Comparison of ENCODE assay signal across 8 cellular contexts in genomic region chr6:10555625-10556309, GRCh38. TPM values are rescaled to one million over a fixed set of nuclear protein-coding genes. Genes with fewer than 3 reads are reported as not detected.
DNase-seq lines count a peak whose midpoint lies in the region; ATAC-seq and TF ChIP-seq lines count a peak whose summit lies in the region.

No MANE protein-coding gene starts in this region.

- H3K4me3 ChIP-seq in endocrine pancreas (ENCODE audit: control insufficient read depth, insufficient read depth, low read length) (peak overlapping the region; percentile 71), lung (peak overlapping the region; percentile 7), upper lobe of left lung (peak overlapping the region in 3 of 4 donors; percentile 24 to 27 (median 27))

- ATAC-seq in lung (ENCODE audit: insufficient read depth, low FRiP score) (no peak), upper lobe of left lung (ENCODE audit: low FRiP score in 2 of 2) (peak in 1 of 2 donors; percentile 58), HG03196 (IDR thresholded peaks at IDR 0.05; ENCODE audit: unreplicated experiment) (no peak), HG03457 (IDR thresholded peaks at IDR 0.05; ENCODE audit: unreplicated experiment) (no peak)

- peak overlapping the region; percentile 85 for H3K9ac ChIP-seq in ES-I3 (ENCODE audit: low read depth, low read length)
- peak overlapping the region; percentile 50 for H3K9ac ChIP-seq in endocrine pancreas (ENCODE audit: control insufficient read depth, insufficient read depth, low read length)

- 33 to 65% methylated on average over 22 of the region's 22 CpGs for WGBS in lung, 2 donors
- WGBS in upper lobe of left lung, 2 donors = 31 to 33% methylated on average over 22 of the region's 22 CpGs

- TF ChIP-seq POLR2A in upper lobe of left lung (IDR thresholded peaks at IDR 0.05) = no peak

- H3K36me3 ChIP-seq in ES-I3 (ENCODE audit: insufficient read depth, low read length) (no peaks in the 10 kb centered on the region), endocrine pancreas (ENCODE audit: control insufficient read depth, insufficient read depth, low read length) (no peaks in the 10 kb centered on the region), lung (ENCODE audit: control insufficient read depth in 2 of 2, insufficient read depth in 2 of 2, low read length in 2 of 2) (no peaks in the 10 kb centered on the region), upper lobe of left lung (peaks cover 0 to 4% (median 0%) of the 10 kb centered on the region in 4 donors)

- TF ChIP-seq CTCF in lung (IDR thresholded peaks at IDR 0.05; ENCODE audit: control extremely low read depth, extremely low read depth) = no peak
- TF ChIP-seq CTCF in upper lobe of left lung (IDR thresholded peaks at IDR 0.05) = no peak

- H3K9me3 ChIP-seq in ES-I3 (ENCODE audit: control insufficient read depth, insufficient read depth, low read length) = no peaks in the 10 kb centered on the region
- no peaks in the 10 kb centered on the region for H3K9me3 ChIP-seq in endocrine pancreas (ENCODE audit: control insufficient read depth, low read length)
- no peaks in the 10 kb centered on the region for H3K9me3 ChIP-seq in lung (ENCODE audit: control insufficient read depth in 2 of 2, insufficient read depth in 1 of 2, low read length in 1 of 2)
- no peaks in the 10 kb centered on the region for H3K9me3 ChIP-seq in upper lobe of left lung

- DNase-seq in NCI-H748 treated with DMSO at 0.1 percent for 48 hours (lab: John Stamatoyannopoulos, UW) (peak; percentile 95), lung (ENCODE audit: low spot score) (peak; percentile 36), upper lobe of left lung (peak in 1 of 2 donors; percentile 43)
- DNase-seq in activated effector memory CD4-positive, alpha-beta T cell treated with anti-CD3 and anti-CD28 coated beads, Interleukin-2, amount 50 U/mL, for 16 hours = no peak

- H3K4me1 ChIP-seq in ES-I3 (ENCODE audit: insufficient read depth, low read length) = peaks cover 7% of the 10 kb centered on the region
- H3K4me1 ChIP-seq in endocrine pancreas (ENCODE audit: control insufficient read depth, insufficient read depth, low read length) = peaks cover 10% of the 10 kb centered on the region
- peaks cover 9 to 13% of the 10 kb centered on the region in 2 donors for H3K4me1 ChIP-seq in lung (ENCODE audit: control insufficient read depth in 2 of 2, insufficient read depth in 2 of 2, low read length in 2 of 2)
- H3K4me1 ChIP-seq in upper lobe of left lung = peaks cover 0 to 17% (median 12%) of the 10 kb centered on the region in 4 donors

- H3K27ac ChIP-seq in lung (ENCODE audit: low read depth in 1 of 2, low read length in 1 of 2) (peak overlapping the region; percentile 41 to 56), upper lobe of left lung (peak overlapping the region; percentile 14 to 61 (median 41))

- TF ChIP-seq EP300 in upper lobe of left lung (IDR thresholded peaks at IDR 0.05) = no peak

- no peaks in the 10 kb centered on the region for H3K27me3 ChIP-seq in endocrine pancreas (ENCODE audit: control insufficient read depth, insufficient read depth, low read length)
- no peaks in the 10 kb centered on the region for H3K27me3 ChIP-seq in lung (ENCODE audit: control insufficient read depth, insufficient read depth)
- H3K27me3 ChIP-seq in upper lobe of left lung = no peaks in the 10 kb centered on the region

RNA-seq across cellular contexts. Expression of gene GCNT2, which starts 34.6 kb away (rescaled TPM):
- total RNA-seq in lung (10 to 100 TPM; 21.6 to 57.4 TPM), upper lobe of left lung (10 to 100 TPM; 18.7 to 97.4 (median 44.5) TPM)
- 1 to 10 TPM; 7.8 to 9.9 TPM for polyA plus RNA-seq in lung

Comparison
In these comparisons a context has a peak if more than half of its experiments do, and no peak if none do; other contexts are left out.
1. H3K4me3 ChIP-seq: peak in every context shown above with its lines; median percentile 71 in endocrine pancreas; 27 in upper lobe of left lung; 7 in lung.